In the genomic region with DNA sequence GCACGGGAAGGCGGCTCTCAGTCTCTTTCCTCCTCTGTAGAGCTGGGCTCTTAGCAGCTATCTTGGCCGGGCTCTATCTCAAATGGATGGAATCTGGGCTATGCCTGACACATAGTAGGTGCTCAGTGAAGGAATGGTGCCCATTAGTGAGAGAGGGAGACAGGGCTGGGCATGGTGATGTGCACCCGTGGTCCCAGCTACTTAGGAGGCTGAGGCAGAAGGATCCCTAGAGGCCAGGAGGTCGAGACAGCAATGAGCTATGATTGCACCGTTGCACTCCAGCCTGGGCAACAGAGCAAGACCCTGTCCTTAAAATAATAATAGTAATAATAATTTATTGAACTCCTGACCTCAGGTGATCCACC, we compare ENCODE assay signal across 12 cellular contexts. TPM values are rescaled to one million over a fixed set of nuclear protein-coding genes. Genes with fewer than 3 reads are reported as not detected.
DNase-seq lines count a peak whose midpoint lies in the region; ATAC-seq, FAIRE-seq and TF ChIP-seq lines count a peak whose summit lies in the region.
"Had no signal": no experiment of that assay in that cellular context is flagged by ENCODE, and none has a peak within 500 bp of the region (broad histone marks: within the 10 kb centered on the region; RNA-seq: fewer than 3 reads in every experiment).

No MANE protein-coding gene starts in this region.

- H3K9me3 Mint-ChIP-seq in activated CD4-positive, alpha-beta T cell treated with anti-CD3 and anti-CD28 coated beads, Interleukin-2, amount 10 ng/mL, durations not matched to agents 7 days and 5 days, result no peaks in the 10 kb centered on the region
- no peaks in the 10 kb centered on the region for H3K9me3 Mint-ChIP-seq in dendritic cell treated with granulocyte-macrophage colony-stimulating factor and Interleukin-4, amounts not matched to agents 40 ng/mL and 50 ng/mL, for 4 days

- FAIRE-seq in RCC 7860 (lab: Jason Lieb, UNC), result no peak
- FAIRE-seq: H1 had no signal

- POLR2A ChIA-PET in activated CD4-positive, alpha-beta T cell treated with anti-CD3 and anti-CD28 coated beads, Interleukin-2, amount 10 ng/mL, durations not matched to agents 7 days and 5 days (lab: Charles Lee), result interaction anchor here (0.8 to 2.1 kb wide), 5 partner anchors 9 to 32 kb away, joined by 4 to 10 read pairs (median 5); no protein-coding TSS in a partner anchor

- H3K27ac Mint-ChIP-seq in activated CD4-positive, alpha-beta T cell treated with anti-CD3 and anti-CD28 coated beads, Interleukin-2, amount 10 ng/mL, durations not matched to agents 7 days and 5 days, result peak overlapping the region; percentile 92
- peak overlapping the region; percentile 57 for H3K27ac Mint-ChIP-seq in dendritic cell treated with granulocyte-macrophage colony-stimulating factor and Interleukin-4, amounts not matched to agents 40 ng/mL and 50 ng/mL, for 4 days

- TF ChIP-seq POLR2A in gastrocnemius medialis (IDR thresholded peaks at IDR 0.05), result no peak

- DNase-seq in activated CD4-positive, alpha-beta T cell treated with anti-CD3 and anti-CD28 coated beads, Interleukin-2, amount 10 ng/mL, durations not matched to agents 7 days and 5 days, result no peak
- DNase-seq in activated CD4-positive, alpha-beta T cell treated with anti-CD3 and anti-CD28 coated beads, Interleukin-2, amount 50 U/mL, for 48 hours, result no peak
- no peak for DNase-seq in gastrocnemius medialis
- no peak for DNase-seq in RCC 7860 (ENCODE audit: low spot score)
- no peak for DNase-seq in NOMO-1 (lab: John Stamatoyannopoulos, UW; ENCODE audit: unreplicated experiment in 2 of 2)
- DNase-seq in NCI-H1436 treated with DMSO at 0.1 percent for 48 hours (lab: John Stamatoyannopoulos, UW), result no peak
- DNase-seq: GF-D8, Karpas-422 had no signal

- H3K4me1 Mint-ChIP-seq in activated CD4-positive, alpha-beta T cell treated with anti-CD3 and anti-CD28 coated beads, Interleukin-2, amount 10 ng/mL, durations not matched to agents 7 days and 5 days, result peaks cover 69% of the 10 kb centered on the region
- peaks cover 53% of the 10 kb centered on the region for H3K4me1 Mint-ChIP-seq in dendritic cell treated with granulocyte-macrophage colony-stimulating factor and Interleukin-4, amounts not matched to agents 40 ng/mL and 50 ng/mL, for 4 days (ENCODE audit: low read depth)

- TF ChIP-seq CTCF in gastrocnemius medialis (IDR thresholded peaks at IDR 0.05 in 4 of 5, conservative IDR thresholded peaks at IDR 0.05 in 1 of 5), result no peak

- H3K9me3 ChIP-seq in KOPT-K1 (ENCODE audit: insufficient read depth, low read length, poor library complexity, severe bottlenecking) (no peaks in the 10 kb centered on the region), gastrocnemius medialis (no peaks in the 10 kb centered on the region)

- H3K4me3 Mint-ChIP-seq in activated CD4-positive, alpha-beta T cell treated with anti-CD3 and anti-CD28 coated beads, Interleukin-2, amount 10 ng/mL, durations not matched to agents 7 days and 5 days, result peak overlapping the region; percentile 67
- no peak overlapping the region for H3K4me3 Mint-ChIP-seq in dendritic cell treated with granulocyte-macrophage colony-stimulating factor and Interleukin-4, amounts not matched to agents 40 ng/mL and 50 ng/mL, for 4 days
- H3K4me3 Mint-ChIP-seq: brain had no signal

- intact Hi-C loops in dendritic cell treated with granulocyte-macrophage colony-stimulating factor and Interleukin-4, amounts not matched to agents 40 ng/mL and 50 ng/mL, for 4 days (cut with micrococcal nuclease), result no loop called here
- intact Hi-C loops in gastrocnemius medialis (cut with DNase I; ENCODE audit: low total_unique reads), result no loop called here

- no peaks in the 10 kb centered on the region for H3K27me3 ChIP-seq in gastrocnemius medialis

- peaks cover 7% of the 10 kb centered on the region for H3K27me3 Mint-ChIP-seq in activated CD4-positive, alpha-beta T cell treated with anti-CD3 and anti-CD28 coated beads, Interleukin-2, amount 10 ng/mL, durations not matched to agents 7 days and 5 days
- peaks cover 39% of the 10 kb centered on the region for H3K27me3 Mint-ChIP-seq in dendritic cell treated with granulocyte-macrophage colony-stimulating factor and Interleukin-4, amounts not matched to agents 40 ng/mL and 50 ng/mL, for 4 days

- H3K36me3 ChIP-seq in KOPT-K1 (ENCODE audit: insufficient read depth, low read length) (no peaks in the 10 kb centered on the region), gastrocnemius medialis (no peaks in the 10 kb centered on the region)

- peak overlapping the region; percentile 34 for H3K27ac ChIP-seq in KOPT-K1 (ENCODE audit: low read depth, low read length, poor library complexity, severe bottlenecking)
- peak overlapping the region; percentile 41 to 84 (median 50) for H3K27ac ChIP-seq in gastrocnemius medialis

- in situ Hi-C loops in gastrocnemius medialis (cut with MboI; ENCODE audit: low sequenced_read_pairs in 4 of 4), result loop anchor here in 1 of 4 donors (5.0 kb wide), 1 partner anchor 92 kb away; no protein-coding TSS in a partner anchor

- no peak overlapping the region for H3K4me3 ChIP-seq in gastrocnemius medialis

- CTCF ChIA-PET in activated CD4-positive, alpha-beta T cell treated with anti-CD3 and anti-CD28 coated beads, Interleukin-2, amount 10 ng/mL, durations not matched to agents 7 days and 5 days (lab: Charles Lee), result interaction anchor here (0.6 to 2.3 kb wide), 9 partner anchors 8 to 168 kb away, joined by 3 to 8 read pairs (median 6); a partner anchor contains a TSS

- ATAC-seq in gastrocnemius medialis, result no peak

- peaks cover 8% of the 10 kb centered on the region for H3K36me3 Mint-ChIP-seq in activated CD4-positive, alpha-beta T cell treated with anti-CD3 and anti-CD28 coated beads, Interleukin-2, amount 10 ng/mL, durations not matched to agents 7 days and 5 days (ENCODE audit: low read depth)
- H3K36me3 Mint-ChIP-seq in dendritic cell treated with granulocyte-macrophage colony-stimulating factor and Interleukin-4, amounts not matched to agents 40 ng/mL and 50 ng/mL, for 4 days (ENCODE audit: low read depth), result no peaks in the 10 kb centered on the region

- peaks cover 33 to 36% of the 10 kb centered on the region in 2 donors for H3K4me1 ChIP-seq in gastrocnemius medialis

RNA-seq across cellular contexts. Expression of a gene that starts 14.7 kb away (rescaled TPM):
- total RNA-seq in activated CD4-positive, alpha-beta T cell treated with anti-CD3 and anti-CD28 coated beads, Interleukin-2, amount 10 ng/mL, durations not matched to agents 7 days and 5 days, result 100 to 1,000 TPM; 253 to 255 TPM
- 10 to 100 TPM in 3 of 4 donors, 1 to 10 TPM in 1; 6.8 to 45.6 (median 32.0) TPM for total RNA-seq in gastrocnemius medialis

Comparison
In these comparisons a context has a peak if more than half of its experiments do, and no peak if none do; other contexts are left out.
1. RNA of a gene that starts 14.7 kb away (total RNA-seq): 253 to 255 TPM in activated CD4-positive, alpha-beta T cell treated with anti-CD3 and anti-CD28 coated beads, Interleukin-2, amount 10 ng/mL, durations not matched to agents 7 days and 5 days; 6.8 to 45.6 TPM in gastrocnemius medialis; every median in the first group is over 4 times any median in the second.